In genomic region chr9:99929652-99930051, GRCh38 we compare ENCODE assay signal across 18 cellular contexts.
"Had no signal": no experiment of that assay in that cellular context is flagged by ENCODE, and none has a peak within 500 bp of the region (broad histone marks: within the 10 kb centered on the region; RNA-seq: fewer than 3 reads in every experiment).

No MANE protein-coding gene starts in this region.

- H3K9ac ChIP-seq: SK-N-SH had no signal

- H3K27ac ChIP-seq: RWPE1 had no signal

- DNase-seq: KBM-7, MV-4-11, NCI-H1048, NCI-H1105, NCI-H1417, NCI-H1436 treated with DMSO at 0.1 percent for 48 hours, NCI-H1694, NCI-H187 treated with DMSO at 0.1 percent for 48 hours, NCI-H2029 treated with DMSO at 0.1 percent for 48 hours, NCI-H2227 treated with DMSO at 0.1 percent for 48 hours, NCI-H524, NCI-H526 treated with DMSO at 0.1 percent for 48 hours, NCI-H774, SHP77, SK-N-SH, SW 1271, T-cell had no signal

- ATAC-seq: T-cell had no signal

- H3K9me2 ChIP-seq: SK-N-SH had no signal

- H3K4me2 ChIP-seq: SK-N-SH had no signal
